ENCODE assay signal across 10 cellular contexts in the genomic region with DNA sequence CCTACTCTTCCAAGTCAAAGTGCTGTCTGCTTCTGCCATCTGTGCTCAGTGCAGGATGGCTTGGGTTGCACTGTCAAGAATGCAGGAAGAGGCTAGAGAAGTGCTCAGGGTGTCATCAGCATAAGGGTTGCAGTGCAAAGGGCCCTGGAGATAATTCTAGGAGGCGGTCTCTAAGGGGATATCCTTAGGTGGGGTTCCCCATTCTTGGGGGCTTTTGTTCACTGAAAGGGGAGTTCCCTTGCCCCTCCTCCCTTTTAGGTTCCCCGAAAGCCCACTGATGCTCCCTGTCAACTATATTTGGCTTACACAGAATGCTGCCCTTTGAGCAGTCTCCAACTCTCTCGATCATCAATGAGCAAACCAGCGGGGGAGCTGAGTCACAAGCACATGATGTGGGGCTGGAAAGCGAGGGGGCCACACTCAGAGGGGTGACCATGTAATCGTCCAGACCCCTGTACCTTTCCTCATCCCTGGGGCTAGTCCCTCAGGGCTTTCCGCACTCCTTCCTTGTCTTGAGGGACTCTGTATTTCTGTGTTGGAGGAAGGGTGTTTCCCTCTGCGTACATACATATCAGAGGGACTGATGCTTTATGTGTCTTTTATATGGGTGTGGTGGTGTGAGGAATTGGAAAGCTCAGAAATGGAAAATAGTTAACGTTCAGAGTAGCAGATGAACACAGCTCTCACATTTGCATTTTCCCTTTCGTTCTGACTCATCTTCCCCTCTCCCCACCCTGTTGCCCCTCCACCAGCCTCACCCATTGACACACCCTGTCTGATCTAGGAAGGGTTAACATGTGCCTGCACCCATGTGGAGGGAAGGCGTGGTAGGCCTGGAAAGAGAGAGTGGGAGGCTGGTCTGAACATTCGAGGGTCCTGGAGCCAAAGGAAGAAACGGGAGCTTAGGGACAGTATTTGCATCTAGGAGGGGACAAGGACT. TPM values are rescaled to one million over a fixed set of nuclear protein-coding genes. Genes with fewer than 3 reads are reported as not detected.
DNase-seq lines count a peak whose midpoint lies in the region; ATAC-seq lines count a peak whose summit lies in the region.
"Had no signal": no experiment of that assay in that cellular context is flagged by ENCODE, and none has a peak within 500 bp of the region (broad histone marks: within the 10 kb centered on the region; RNA-seq: fewer than 3 reads in every experiment).

No MANE protein-coding gene starts in this region.

- peak; percentile 35 for ATAC-seq in GM18907 (IDR thresholded peaks at IDR 0.05; ENCODE audit: unreplicated experiment)
- ATAC-seq in HG03039 (IDR thresholded peaks at IDR 0.05; ENCODE audit: unreplicated experiment): peak; percentile 35
- ATAC-seq in left cardiac atrium: no peak

- intact Hi-C loops in left cardiac atrium (cut with DNase I): loop anchor here in 1 of 2 donors (5.0 to 10.0 kb wide), 2 partner anchors 159 to 224 kb away; a partner anchor contains a TSS

- peak; percentile 45 for DNase-seq in activated T-cell treated with anti-CD3 and anti-CD28 coated beads, Interleukin-2, amount 50 U/mL, for 1 hour
- DNase-seq in stimulated activated CD8-positive, alpha-beta memory T cell treated with anti-CD3 and anti-CD28 coated beads, Interleukin-12 subunit alpha, Interleukin-12 subunit beta, amount 100 ng/mL, for 24 hours (ENCODE audit: extremely low read depth): peak; percentile 47
- no peak for DNase-seq in NCI-H2227 treated with DMSO at 0.1 percent for 48 hours (lab: John Stamatoyannopoulos, UW)
- DNase-seq in NCI-H1694 treated with DMSO at 0.1 percent for 48 hours (lab: John Stamatoyannopoulos, UW): no peak
- DNase-seq in iPS-NIHi11 (ENCODE audit: low spot score): no peak
- no peak for DNase-seq in left cardiac atrium
- DNase-seq: NCI-H510A had no signal

RNA-seq across cellular contexts. Expression of a gene that starts 6.7 kb away (rescaled TPM):
- total RNA-seq in left cardiac atrium: not detected
- total RNA-seq: right atrium auricular region had no signal

RNA-seq across cellular contexts. Expression of a gene that starts 6.7 kb away (rescaled TPM):
- 10 to 100 TPM; 15.4 to 17.1 TPM for total RNA-seq in left cardiac atrium

RNA-seq across cellular contexts. Expression of a gene that starts 31.2 kb away (rescaled TPM):
- 1 to 10 TPM; 6.5 to 7.0 TPM for total RNA-seq in left cardiac atrium

RNA-seq across cellular contexts. Expression of a gene that starts 34.2 kb away (rescaled TPM):
- total RNA-seq in left cardiac atrium: 10 to 100 TPM; 17.7 to 21.6 TPM

RNA-seq across cellular contexts. Expression of a gene that starts 34.4 kb away (rescaled TPM):
- 10 to 100 TPM; 41.7 to 46.6 TPM for total RNA-seq in left cardiac atrium

Comparison
In these comparisons a context has a peak if more than half of its experiments do, and no peak if none do; other contexts are left out.
1. ATAC-seq: peak in GM18907 (single experiment) and HG03039 (single experiment); none in left cardiac atrium (0 of 2).
2. DNase-seq: peak in activated T-cell treated with anti-CD3 and anti-CD28 coated beads, Interleukin-2, amount 50 U/mL, for 1 hour (single experiment) and stimulated activated CD8-positive, alpha-beta memory T cell treated with anti-CD3 and anti-CD28 coated beads, Interleukin-12 subunit alpha, Interleukin-12 subunit beta, amount 100 ng/mL, for 24 hours (single experiment); none in NCI-H2227 treated with DMSO at 0.1 percent for 48 hours (single experiment), NCI-H1694 treated with DMSO at 0.1 percent for 48 hours (single experiment), iPS-NIHi11 (single experiment) and left cardiac atrium (single experiment).